In the genomic region with DNA sequence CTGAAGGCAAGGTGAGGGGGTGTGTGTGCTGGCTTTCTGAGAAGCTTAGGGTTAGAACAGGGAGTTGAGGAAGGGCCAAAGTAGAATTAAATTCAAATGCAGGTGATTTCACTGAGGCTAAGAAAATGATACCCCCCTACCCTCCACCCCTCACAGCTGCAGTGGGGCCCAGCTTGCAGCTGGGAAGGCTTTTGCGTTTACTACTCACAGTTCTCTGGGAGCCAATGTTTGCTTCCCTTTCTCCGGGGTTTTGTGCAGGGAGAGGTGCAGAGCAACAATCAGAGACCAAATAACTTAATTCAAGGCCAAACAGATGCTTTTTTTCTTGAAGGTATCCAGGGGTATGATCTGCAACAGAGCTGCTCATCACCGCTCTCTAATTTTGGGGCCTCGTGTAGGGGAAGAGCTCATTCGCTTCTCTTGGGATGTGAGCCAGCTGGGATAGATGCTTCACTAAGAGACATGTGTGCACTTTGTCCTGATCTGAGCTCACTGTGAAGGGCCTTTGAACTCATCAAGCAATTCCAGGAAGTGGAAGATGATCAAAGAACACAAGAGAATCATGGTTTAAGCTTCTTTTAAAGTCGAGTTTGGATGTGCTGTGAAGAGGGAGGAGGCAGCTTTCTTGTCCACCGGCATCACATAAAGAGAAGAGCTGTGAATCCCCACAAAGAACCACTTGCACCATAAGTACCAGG, we compare ENCODE assay signal across 21 cellular contexts.
DNase-seq lines count a peak whose midpoint lies in the region; ATAC-seq and TF ChIP-seq lines count a peak whose summit lies in the region.
"Had no signal": no experiment of that assay in that cellular context is flagged by ENCODE, and none has a peak within 500 bp of the region (broad histone marks: within the 10 kb centered on the region; RNA-seq: fewer than 3 reads in every experiment).

No MANE protein-coding gene starts in this region.

- in situ Hi-C loops in ACHN (cut with HindIII; ENCODE audit: low pct_ligation_motif_present, low pct_unique_long_range_greater_than_20kb, low sequenced_read_pairs), result no loop called here

- H3K36me3 Mint-ChIP-seq in activated T-cell treated with anti-CD3 and anti-CD28 coated beads, Interleukin-2, amount 50 U/mL, for 24 hours (ENCODE audit: low read depth), result no peaks in the 10 kb centered on the region
- H3K36me3 Mint-ChIP-seq: activated CD8-positive, alpha-beta memory T cell treated with anti-CD3 and anti-CD28 coated beads, Interleukin-2, amount 10 ng/mL, durations not matched to agents 7 days and 5 days; mesothelial cell of epicardium had no signal

- H3K36me3 ChIP-seq in MM.1S (replicated peaks; ENCODE audit: insufficient read depth, low read length) (no peaks in the 10 kb centered on the region), hepatocyte (replicated peaks; ENCODE audit: insufficient read depth, low read depth) (no peaks in the 10 kb centered on the region)
- H3K36me3 ChIP-seq: neutrophil, uterus had no signal

- H3K9ac ChIP-seq in MM.1S (ENCODE audit: low read length), result no peak overlapping the region
- H3K9ac ChIP-seq: GM23248 had no signal

- no peaks in the 10 kb centered on the region for H4K20me1 ChIP-seq in MM.1S (ENCODE audit: insufficient read depth, low read length)
- H4K20me1 ChIP-seq in hepatocyte (ENCODE audit: insufficient read depth, poor library complexity, severe bottlenecking), result no peaks in the 10 kb centered on the region

- H3K27me3 ChIP-seq in MM.1S (replicated peaks; ENCODE audit: insufficient read depth, low read length) (no peaks in the 10 kb centered on the region), hepatocyte (no peaks in the 10 kb centered on the region)
- H3K27me3 ChIP-seq: neutrophil, uterus had no signal

- H3K9me3 Mint-ChIP-seq in activated T-cell treated with anti-CD3 and anti-CD28 coated beads, Interleukin-2, amount 50 U/mL, for 24 hours, result no peaks in the 10 kb centered on the region
- H3K9me3 Mint-ChIP-seq in stimulated activated naive CD8-positive, alpha-beta T cell treated with anti-CD3 and anti-CD28 coated beads, Interleukin-15, amount 100 ng/mL, for 72 hours, result no peaks in the 10 kb centered on the region

- WGBS in hepatocyte (ENCODE audit: low lambda C conversion rate, missing lambda C conversion rate), result 60% methylated on average over 7 of the region's 7 CpGs

- no peaks in the 10 kb centered on the region for H3K9me3 ChIP-seq in MM.1S (replicated peaks; ENCODE audit: insufficient read depth, low read length)
- H3K9me3 ChIP-seq in hepatocyte (ENCODE audit: low read depth), result no peaks in the 10 kb centered on the region
- H3K9me3 ChIP-seq: Caco-2, neutrophil, uterus had no signal

- H3K27ac Mint-ChIP-seq in activated T-cell treated with anti-CD3 and anti-CD28 coated beads, Interleukin-2, amount 50 U/mL, for 24 hours, result peak overlapping the region; percentile 22
- peak overlapping the region in 1 of 2 donors; percentile 74 for H3K27ac Mint-ChIP-seq in stimulated activated naive CD8-positive, alpha-beta T cell treated with anti-CD3 and anti-CD28 coated beads, Interleukin-15, amount 100 ng/mL, for 72 hours
- H3K27ac Mint-ChIP-seq: activated CD8-positive, alpha-beta memory T cell treated with anti-CD3 and anti-CD28 coated beads, Interleukin-2, amount 10 ng/mL, durations not matched to agents 7 days and 5 days; mesothelial cell of epicardium had no signal

- H3K27ac ChIP-seq in MM.1S (ENCODE audit: low read length) (peak overlapping the region; percentile 32; the same call in 1 of the 2 replicates), hepatocyte (peak overlapping the region; percentile 46)
- H3K27ac ChIP-seq: GM23248, neutrophil, uterus, VCaP had no signal

- H3F3A ChIP-seq in MM.1S (ENCODE audit: insufficient read depth, low read length), result peaks cover 12% of the 10 kb centered on the region

- H3K79me2 ChIP-seq in MM.1S (ENCODE audit: low read length) (no peaks in the 10 kb centered on the region), hepatocyte (no peaks in the 10 kb centered on the region)

- ATAC-seq in stimulated activated naive CD8-positive, alpha-beta T cell treated with anti-CD3 and anti-CD28 coated beads, Interleukin-15, amount 100 ng/mL, for 72 hours, result no peak
- ATAC-seq: activated CD8-positive, alpha-beta memory T cell treated with anti-CD3 and anti-CD28 coated beads, Interleukin-2, amount 10 ng/mL, durations not matched to agents 7 days and 5 days had no signal

- TF ChIP-seq CTCF in MM.1S (IDR thresholded peaks at IDR 0.05; ENCODE audit: low read length) (no peak), hepatocyte (IDR thresholded peaks at IDR 0.05; ENCODE audit: poor library complexity) (no peak)

- no peak overlapping the region for H3K4me3 ChIP-seq in MM.1S (ENCODE audit: low read length)
- H3K4me3 ChIP-seq in hepatocyte, result no peak overlapping the region
- H3K4me3 ChIP-seq: GM23248, uterus had no signal

- H3K4me2 ChIP-seq in MM.1S (ENCODE audit: low read depth, low read length) (no peak overlapping the region), hepatocyte (no peak overlapping the region)

- peaks cover 19% of the 10 kb centered on the region for H3K27me3 Mint-ChIP-seq in activated T-cell treated with anti-CD3 and anti-CD28 coated beads, Interleukin-2, amount 50 U/mL, for 24 hours
- no peaks in the 10 kb centered on the region for H3K27me3 Mint-ChIP-seq in stimulated activated naive CD8-positive, alpha-beta T cell treated with anti-CD3 and anti-CD28 coated beads, Interleukin-15, amount 100 ng/mL, for 72 hours
- H3K27me3 Mint-ChIP-seq: activated CD8-positive, alpha-beta memory T cell treated with anti-CD3 and anti-CD28 coated beads, Interleukin-2, amount 10 ng/mL, durations not matched to agents 7 days and 5 days had no signal

- DNase-seq in activated T-cell treated with anti-CD3 and anti-CD28 coated beads, Interleukin-2, amount 50 U/mL, for 24 hours, result no peak
- no peak for DNase-seq in activated T-cell treated with anti-CD3 and anti-CD28 coated beads, Interleukin-2, amount 50 U/mL, for 1 hour
- DNase-seq in MM.1S, result peak; percentile 29
- no peak for DNase-seq in hepatocyte (ENCODE audit: low spot score)
- DNase-seq in stimulated activated naive CD8-positive, alpha-beta T cell treated with anti-CD3 and anti-CD28 coated beads, Interleukin-15, amount 100 ng/mL, for 72 hours, result no peak
- DNase-seq in ACHN, result no peak
- DNase-seq in A172 (ENCODE audit: low spot score), result no peak
- DNase-seq in NCI-H1694 (lab: John Stamatoyannopoulos, UW), result no peak
- DNase-seq: activated CD8-positive, alpha-beta memory T cell treated with anti-CD3 and anti-CD28 coated beads, Interleukin-2, amount 10 ng/mL, durations not matched to agents 7 days and 5 days; activated gamma-delta T cell treated with Interleukin-2 at 50 U/mL for 16 hours; Caco-2; GM23248; IMR-90; kidney glomerular epithelial cell; NCI-H1105; NCI-H2171 treated with DMSO at 0.1 percent for 48 hours; retina had no signal

- peak overlapping the region; percentile 9; the same call in 1 of the 2 replicates for H2AFZ ChIP-seq in MM.1S (ENCODE audit: low read length)
- H2AFZ ChIP-seq in hepatocyte, result no peak overlapping the region
- H2AFZ ChIP-seq: GM23248 had no signal

- H3K9me2 ChIP-seq in MM.1S (replicated peaks; ENCODE audit: insufficient read depth, low read length) (no peaks in the 10 kb centered on the region), hepatocyte (replicated peaks; ENCODE audit: insufficient read depth) (no peaks in the 10 kb centered on the region)

- H3K4me1 ChIP-seq in MM.1S (ENCODE audit: low read length) (peaks cover 62% of the 10 kb centered on the region), hepatocyte (ENCODE audit: insufficient read depth) (peaks cover 4% of the 10 kb centered on the region)
- H3K4me1 ChIP-seq: Caco-2, uterus had no signal

- peaks cover 45% of the 10 kb centered on the region for H3K4me1 Mint-ChIP-seq in activated T-cell treated with anti-CD3 and anti-CD28 coated beads, Interleukin-2, amount 50 U/mL, for 24 hours (ENCODE audit: low read depth)
- H3K4me1 Mint-ChIP-seq in stimulated activated naive CD8-positive, alpha-beta T cell treated with anti-CD3 and anti-CD28 coated beads, Interleukin-15, amount 100 ng/mL, for 72 hours, result peaks cover 48% of the 10 kb centered on the region

- H3K4me3 Mint-ChIP-seq in activated T-cell treated with anti-CD3 and anti-CD28 coated beads, Interleukin-2, amount 50 U/mL, for 24 hours, result no peak overlapping the region
- peak overlapping the region; percentile 7 to 50 for H3K4me3 Mint-ChIP-seq in stimulated activated naive CD8-positive, alpha-beta T cell treated with anti-CD3 and anti-CD28 coated beads, Interleukin-15, amount 100 ng/mL, for 72 hours
- H3K4me3 Mint-ChIP-seq: activated CD8-positive, alpha-beta memory T cell treated with anti-CD3 and anti-CD28 coated beads, Interleukin-2, amount 10 ng/mL, durations not matched to agents 7 days and 5 days; mesothelial cell of epicardium had no signal
